8 cellular contexts compared by ENCODE assay signal in the genomic region with DNA sequence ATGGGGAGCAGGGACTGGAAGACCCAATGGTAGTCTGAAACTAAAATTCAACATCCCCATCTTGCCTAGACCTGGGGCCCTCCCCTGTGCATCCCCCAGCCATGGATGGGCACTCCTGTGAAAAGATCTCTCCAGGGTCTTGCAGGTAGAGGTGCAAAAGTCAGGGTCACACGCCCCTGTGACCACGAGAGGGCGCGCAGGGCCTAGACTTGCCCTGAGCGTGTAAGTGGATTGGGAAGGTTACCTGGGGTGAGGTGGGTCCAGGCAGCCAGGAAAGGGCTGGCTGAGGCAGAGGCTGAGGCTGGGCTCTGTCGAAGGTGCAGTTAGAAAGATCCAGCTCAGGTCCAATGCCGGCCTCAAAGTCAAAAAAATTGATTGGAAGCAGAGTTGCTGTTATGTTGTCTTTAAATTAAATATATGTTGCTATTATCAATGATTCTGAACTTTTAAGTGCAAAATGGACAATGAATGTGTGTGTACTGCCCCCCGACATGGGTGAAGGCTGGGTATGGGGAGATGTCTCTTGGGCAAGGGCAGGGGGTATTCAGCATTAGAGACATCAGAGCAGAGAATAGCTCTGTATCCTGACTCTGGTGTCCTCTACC. TPM values are rescaled to one million over a fixed set of nuclear protein-coding genes. Genes with fewer than 3 reads are reported as not detected.
A peak's percentile ranks its signal among the peaks of the same experiment; 100 is the strongest.
DNase-seq lines count a peak whose midpoint lies in the region; ATAC-seq and TF ChIP-seq lines count a peak whose summit lies in the region.

No MANE protein-coding gene starts in this region.

- CTCF ChIA-PET in activated B cell treated with CpG ODN at 0.5 μM for 24 hours (lab: Charles Lee): interaction anchor here (1.7 to 5.2 kb wide), 2 partner anchors 65 to 68 kb away, joined by 4 to 35 read pairs; no protein-coding TSS in a partner anchor

- POLR2A ChIA-PET in activated B cell treated with CpG ODN at 0.5 μM for 24 hours (lab: Charles Lee): no interaction called here

- no peak overlapping the region for H3K27ac Mint-ChIP-seq in activated B cell treated with CpG ODN at 0.5 μM for 24 hours
- H3K27ac Mint-ChIP-seq in stimulated activated memory B cell treated with anti-CD40 and anti-IgM and Interleukin-4, amounts not matched to agents 10 μg/mL and 1 μg/mL and 100 μg/mL, for 72 hours: no peak overlapping the region

- no peaks in the 10 kb centered on the region for H3K4me1 Mint-ChIP-seq in activated B cell treated with CpG ODN at 0.5 μM for 24 hours
- no peaks in the 10 kb centered on the region for H3K4me1 Mint-ChIP-seq in stimulated activated memory B cell treated with anti-CD40 and anti-IgM and Interleukin-4, amounts not matched to agents 10 μg/mL and 1 μg/mL and 100 μg/mL, for 72 hours

- no peak for TF ChIP-seq CTCF in activated B cell treated with CpG ODN at 0.5 μM for 24 hours (IDR thresholded peaks at IDR 0.05)

- DNase-seq in NCI-H446 (lab: John Stamatoyannopoulos, UW) (peak; percentile 5 to 39), NCI-H446 treated with DMSO at 0.1 percent for 48 hours (lab: John Stamatoyannopoulos, UW) (no peak), NCI-H1417 (lab: John Stamatoyannopoulos, UW) (peak; percentile 76 to 88 (median 78)), activated B cell treated with CpG ODN at 0.5 μM for 24 hours (peak; percentile 34), cerebellum (ENCODE audit: low spot score) (peak; percentile 21), lung microvascular endothelial cell (ENCODE audit: low read depth in 2 of 2) (peak; percentile 65 to 80)

- peaks cover 34% of the 10 kb centered on the region for H3K27me3 Mint-ChIP-seq in activated B cell treated with CpG ODN at 0.5 μM for 24 hours
- peaks cover 79% of the 10 kb centered on the region for H3K27me3 Mint-ChIP-seq in stimulated activated memory B cell treated with anti-CD40 and anti-IgM and Interleukin-4, amounts not matched to agents 10 μg/mL and 1 μg/mL and 100 μg/mL, for 72 hours

- ATAC-seq in activated B cell treated with CpG ODN at 0.5 μM for 24 hours (ENCODE audit: low read depth) (peak; percentile 40), GM21528 (IDR thresholded peaks at IDR 0.05; ENCODE audit: low FRiP score, unreplicated experiment) (no peak)
- ATAC-seq in stimulated activated memory B cell treated with anti-CD40 and anti-IgM and Interleukin-4, amounts not matched to agents 10 μg/mL and 1 μg/mL and 100 μg/mL, for 72 hours: peak; percentile 59

- intact Hi-C loops in activated B cell treated with CpG ODN at 0.5 μM for 24 hours (cut with micrococcal nuclease): loop anchor here (1.0 to 2.0 kb wide), 2 partner anchors 68 to 450 kb away; no protein-coding TSS in a partner anchor

- no peaks in the 10 kb centered on the region for H3K9me3 Mint-ChIP-seq in activated B cell treated with CpG ODN at 0.5 μM for 24 hours
- H3K9me3 Mint-ChIP-seq in stimulated activated memory B cell treated with anti-CD40 and anti-IgM and Interleukin-4, amounts not matched to agents 10 μg/mL and 1 μg/mL and 100 μg/mL, for 72 hours: no peaks in the 10 kb centered on the region

- no peaks in the 10 kb centered on the region for H3K36me3 Mint-ChIP-seq in activated B cell treated with CpG ODN at 0.5 μM for 24 hours (ENCODE audit: low read depth)
- no peaks in the 10 kb centered on the region for H3K36me3 Mint-ChIP-seq in stimulated activated memory B cell treated with anti-CD40 and anti-IgM and Interleukin-4, amounts not matched to agents 10 μg/mL and 1 μg/mL and 100 μg/mL, for 72 hours

- no peak overlapping the region for H3K4me3 Mint-ChIP-seq in activated B cell treated with CpG ODN at 0.5 μM for 24 hours
- no peak overlapping the region for H3K4me3 Mint-ChIP-seq in stimulated activated memory B cell treated with anti-CD40 and anti-IgM and Interleukin-4, amounts not matched to agents 10 μg/mL and 1 μg/mL and 100 μg/mL, for 72 hours

RNA-seq across cellular contexts. Expression of gene POU2F3, which starts 4.8 kb away (rescaled TPM):
- not detected in 2 replicates for total RNA-seq in activated B cell treated with CpG ODN at 0.5 μM for 24 hours
- 0.27 TPM for total RNA-seq in cerebellum
- under 0.01 TPM in 1 of 2 replicates, not detected in the other for total RNA-seq in lung microvascular endothelial cell

RNA-seq across cellular contexts. Expression of gene OAF, which starts 24.3 kb away (rescaled TPM):
- total RNA-seq in activated B cell treated with CpG ODN at 0.5 μM for 24 hours: 0.78 and 0.98 TPM in 2 replicates
- 3.0 TPM for total RNA-seq in cerebellum
- total RNA-seq in lung microvascular endothelial cell: 16.6 and 17.3 TPM in 2 replicates
